8 cellular contexts compared by ENCODE assay signal in the genomic region with DNA sequence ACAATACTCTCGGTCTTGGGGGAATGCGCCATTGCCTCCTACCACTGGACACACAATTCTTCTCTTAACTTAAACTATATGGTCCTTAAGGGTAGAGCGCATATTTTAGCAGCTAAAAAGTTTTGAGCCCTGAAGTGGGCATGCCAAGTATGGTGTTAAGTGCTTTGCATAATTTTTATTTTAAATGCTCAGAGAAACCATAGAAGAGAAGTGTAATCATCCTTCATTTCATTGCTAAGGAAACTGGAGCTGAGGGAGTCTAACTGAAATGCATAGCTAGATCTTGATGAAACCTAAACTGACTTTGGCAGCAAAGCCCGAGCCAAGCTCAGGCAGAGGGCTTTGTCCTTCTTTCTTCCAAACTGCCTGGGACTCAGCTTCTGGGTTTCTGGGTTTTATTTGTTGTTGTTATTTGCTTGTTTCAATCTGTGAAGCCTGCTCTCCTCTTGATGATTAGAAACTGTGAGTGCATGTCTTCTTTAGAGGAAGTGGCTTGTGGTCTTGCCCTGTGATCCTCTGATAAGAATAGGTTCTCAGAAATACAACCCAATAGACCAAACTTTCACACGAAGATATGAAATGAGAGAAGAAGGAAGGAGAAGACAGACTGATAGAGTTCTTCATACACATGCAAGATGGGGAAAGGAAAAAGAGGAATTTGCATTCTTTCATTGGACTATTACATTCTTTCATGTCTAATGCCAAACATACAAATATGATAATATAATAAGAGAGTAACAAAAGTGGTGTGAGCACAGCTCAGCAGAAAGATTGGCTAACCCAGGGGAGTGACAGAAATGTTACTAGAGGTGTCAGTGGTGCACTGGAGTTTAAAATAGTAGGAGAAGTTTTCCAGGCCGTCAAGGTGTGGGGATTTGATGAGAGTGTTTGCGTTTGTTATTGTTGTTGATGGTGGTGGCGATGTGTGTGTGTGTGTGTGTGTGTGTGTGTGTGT. TPM values are rescaled to one million over a fixed set of nuclear protein-coding genes. Genes with fewer than 3 reads are reported as not detected.
A peak's percentile ranks its signal among the peaks of the same experiment; 100 is the strongest.
DNase-seq lines count a peak whose midpoint lies in the region; ATAC-seq and TF ChIP-seq lines count a peak whose summit lies in the region.

No MANE protein-coding gene starts in this region.

- peak overlapping the region; percentile 94 for H3K27ac Mint-ChIP-seq in T-helper 17 cell

- H3K27ac ChIP-seq in uterus: no peak overlapping the region

- peaks cover 2% of the 10 kb centered on the region for H3K36me3 Mint-ChIP-seq in T-helper 17 cell (ENCODE audit: low read depth)

- H3K4me1 Mint-ChIP-seq in T-helper 17 cell: peaks cover 60% of the 10 kb centered on the region

- DNase-seq in stimulated activated CD4-positive, alpha-beta T cell treated with anti-CD3 and anti-CD28 coated beads, Interleukin-4, amount 100 ng/mL, for 24 hours: peak; percentile 38
- DNase-seq in stimulated activated CD4-positive, alpha-beta T cell treated with anti-CD3 and anti-CD28 coated beads, Interleukin-12 subunit alpha, Interleukin-12 subunit beta, amount 100 ng/mL, for 4 hours: no peak
- DNase-seq in T-helper 17 cell (no peak), medulla oblongata (ENCODE audit: extremely low spot score) (no peak), uterus (no peak), C1 segment of cervical spinal cord (lab: John Stamatoyannopoulos, UW) (no peak), midbrain (lab: John Stamatoyannopoulos, UW) (no peak)

- ATAC-seq in HG03095 (IDR thresholded peaks at IDR 0.05; ENCODE audit: unreplicated experiment): peak; percentile 99
- ATAC-seq in T-helper 17 cell: peak; percentile 89

- no peak for TF ChIP-seq POLR2A in uterus (IDR thresholded peaks at IDR 0.05)

- H3K36me3 ChIP-seq in uterus: no peaks in the 10 kb centered on the region

- H3K9me3 ChIP-seq in T-helper 17 cell (ENCODE audit: control insufficient read depth, low read length, poor library complexity, severe bottlenecking): no peaks in the 10 kb centered on the region
- no peaks in the 10 kb centered on the region for H3K9me3 ChIP-seq in uterus

- H3K4me3 Mint-ChIP-seq in T-helper 17 cell: peak overlapping the region; percentile 84

- H3K27me3 ChIP-seq in uterus: no peaks in the 10 kb centered on the region

- H3K4me3 ChIP-seq in uterus: no peak overlapping the region

- no peaks in the 10 kb centered on the region for H3K4me1 ChIP-seq in uterus

- intact Hi-C loops in uterus (cut with DNase I; ENCODE audit: low total_unique reads): loop anchor here (10.0 kb wide), 1 partner anchor 125 kb away; no protein-coding TSS in a partner anchor

- TF ChIP-seq CTCF in uterus (IDR thresholded peaks at IDR 0.05): no peak

- no peaks in the 10 kb centered on the region for H3K27me3 Mint-ChIP-seq in T-helper 17 cell

RNA-seq across cellular contexts. Expression of a gene that starts 7.5 kb away (rescaled TPM):
- total RNA-seq in T-helper 17 cell (10 to 100 TPM; 15.1 to 21.4 TPM), uterus (100 to 1,000 TPM in 1 of 4 donors, 10 to 100 TPM in 3; 22.5 to 103 (median 63.0) TPM)

RNA-seq across cellular contexts. Expression of a gene that starts 32.1 kb away (rescaled TPM):
- total RNA-seq in T-helper 17 cell: 1 to 10 TPM; 4.1 to 4.7 TPM
- total RNA-seq in uterus: 10 to 100 TPM in 2 of 4 donors, under 1 TPM in 2; 0.29 to 14.7 (median 6.3) TPM

RNA-seq across cellular contexts. Expression of a gene that starts 44.0 kb away (rescaled TPM):
- total RNA-seq in T-helper 17 cell: 1 to 10 TPM; 5.3 to 5.9 TPM
- 1 to 10 TPM; 2.9 to 9.7 (median 8.0) TPM for total RNA-seq in uterus
